8 cellular contexts compared by ENCODE assay signal in the genomic region with DNA sequence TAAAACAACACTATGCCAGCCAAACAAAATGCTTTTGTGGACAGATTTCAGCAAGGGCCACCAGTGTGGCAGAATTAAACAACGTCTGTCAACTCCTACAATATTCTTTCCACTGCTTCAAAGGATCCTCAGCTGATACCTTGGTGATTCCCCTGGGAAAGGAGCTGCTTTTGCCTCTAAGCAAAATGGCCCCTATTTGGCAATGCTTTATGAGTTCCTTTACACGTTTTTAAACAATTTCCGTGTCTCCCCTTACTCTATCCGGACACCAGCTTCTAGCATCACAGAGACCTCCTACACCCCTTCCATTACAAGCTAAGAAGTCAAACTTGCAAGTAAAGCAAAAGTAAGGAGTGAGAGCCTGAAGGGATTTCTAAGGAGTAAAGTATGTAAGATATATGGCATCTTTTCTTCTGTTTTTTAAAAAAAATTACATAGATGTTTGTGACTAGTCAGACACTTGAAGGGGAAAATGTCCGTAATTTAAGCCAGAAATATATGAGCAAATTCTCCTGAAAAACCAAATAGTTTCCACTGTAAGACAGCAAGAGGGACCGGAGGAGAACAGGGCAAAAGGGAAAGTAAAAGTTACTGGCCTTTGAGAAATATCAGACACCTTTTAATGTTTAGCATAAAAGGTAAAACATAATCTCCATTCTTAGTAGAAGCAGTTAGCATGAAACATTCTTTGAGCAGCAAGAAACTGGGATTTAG. TPM values are rescaled to one million over a fixed set of nuclear protein-coding genes. Genes with fewer than 3 reads are reported as not detected.
A peak's percentile ranks its signal among the peaks of the same experiment; 100 is the strongest.
DNase-seq lines count a peak whose midpoint lies in the region; ATAC-seq and TF ChIP-seq lines count a peak whose summit lies in the region.

No MANE protein-coding gene starts in this region.

- no peaks in the 10 kb centered on the region for H3K36me3 ChIP-seq in brain microvascular endothelial cell (replicated peaks)

- no peak for ATAC-seq in GM19467 (IDR thresholded peaks at IDR 0.05; ENCODE audit: unreplicated experiment)
- no peak for ATAC-seq in HG02840 (IDR thresholded peaks at IDR 0.05; ENCODE audit: low FRiP score, unreplicated experiment)
- no peak for ATAC-seq in HG02642 (IDR thresholded peaks at IDR 0.05; ENCODE audit: poor library complexity, unreplicated experiment)

- H3K4me1 Mint-ChIP-seq in CD14-positive monocyte, result peaks cover 47% of the 10 kb centered on the region

- peaks cover 10 to 13% of the 10 kb centered on the region in 2 donors for H3K36me3 Mint-ChIP-seq in CD14-positive monocyte

- no peaks in the 10 kb centered on the region for H3K27me3 Mint-ChIP-seq in CD14-positive monocyte (ENCODE audit: low read depth in 3 of 3)

- no peaks in the 10 kb centered on the region for H3K27me3 ChIP-seq in brain microvascular endothelial cell (replicated peaks)
- H3K27me3 ChIP-seq in mononuclear cell (ENCODE audit: insufficient read depth, low read length), result no peaks in the 10 kb centered on the region

- intact Hi-C loops in CD14-positive monocyte (cut with micrococcal nuclease), result loop anchor here in 1 of 2 donors (10.0 kb wide), 1 partner anchor 54 kb away; no protein-coding TSS in a partner anchor

- H3K4me1 ChIP-seq in mononuclear cell (ENCODE audit: insufficient read depth, low read length), result peaks cover 51% of the 10 kb centered on the region

- in situ Hi-C loops in brain microvascular endothelial cell (cut with HindIII; ENCODE audit: low pct_ligation_motif_present, low sequenced_read_pairs), result no loop called here

- H3K27ac Mint-ChIP-seq in CD14-positive monocyte, result peak overlapping the region; percentile 83 to 93 (median 89)

- DNase-seq in CD14-positive monocyte (ENCODE audit: low spot score), result no peak
- no peak for DNase-seq in Jurkat, Clone E6-1 (ENCODE audit: low read depth, low spot score)
- no peak for DNase-seq in brain microvascular endothelial cell
- no peak for DNase-seq in NCI-H2029 treated with DMSO at 0.1 percent for 48 hours (lab: John Stamatoyannopoulos, UW)

- H3K9me3 ChIP-seq in mononuclear cell (ENCODE audit: low read depth, low read length), result no peaks in the 10 kb centered on the region

- H3K4me3 Mint-ChIP-seq in CD14-positive monocyte, result peak overlapping the region; percentile 91 to 95

- H3K27ac ChIP-seq in brain microvascular endothelial cell, result peak overlapping the region; percentile 2

- no peak for TF ChIP-seq CTCF in CD14-positive monocyte (IDR thresholded peaks at IDR 0.05)
- no peak for TF ChIP-seq CTCF in brain microvascular endothelial cell (IDR thresholded peaks at IDR 0.05; ENCODE audit: low read depth, low read length, missing control alignments)

- H3K9me3 Mint-ChIP-seq in CD14-positive monocyte, result no peaks in the 10 kb centered on the region

- H3K4me3 ChIP-seq in Jurkat, Clone E6-1 (ENCODE audit: low read length), result peak overlapping the region; percentile 61
- H3K4me3 ChIP-seq in brain microvascular endothelial cell (ENCODE audit: low read depth, low read length) (peak overlapping the region; percentile 77), mononuclear cell (ENCODE audit: low read length) (peak overlapping the region; percentile 74)

RNA-seq across cellular contexts. Expression of a gene that starts 1.9 kb away (rescaled TPM):
- 1 to 10 TPM; 5.3 to 7.7 TPM for polyA plus RNA-seq in CD14-positive monocyte
- polyA plus RNA-seq in Jurkat, Clone E6-1 (2012; ENCODE audit: insufficient read depth, insufficient read length), result 5.3 TPM
- 10.0 TPM for total RNA-seq in mononuclear cell
